8 cellular contexts compared by ENCODE assay signal in genomic region chr1:231612393-231613089, GRCh38. TPM values are rescaled to one million over a fixed set of nuclear protein-coding genes. Genes with fewer than 3 reads are reported as not detected.
DNase-seq lines count a peak whose midpoint lies in the region; ATAC-seq and TF ChIP-seq lines count a peak whose summit lies in the region.

No MANE protein-coding gene starts in this region.

- no peaks in the 10 kb centered on the region for H3K36me3 ChIP-seq in CD8-positive, alpha-beta memory T cell (ENCODE audit: insufficient read depth, low read length)

- peak overlapping the region; percentile 36 for H3K4me3 ChIP-seq in CD8-positive, alpha-beta memory T cell (ENCODE audit: low read length)

- peak overlapping the region; percentile 20 for H3K27ac ChIP-seq in CD8-positive, alpha-beta memory T cell (ENCODE audit: low read depth, low read length)

- CTCF ChIA-PET in CD8-positive, alpha-beta memory T cell (lab: Charles Lee): interaction anchor here (0.8 kb wide), 1 partner anchor 9 kb away, joined by 3 read pairs; no protein-coding TSS in a partner anchor
- CTCF ChIA-PET in activated CD8-positive, alpha-beta T cell treated with anti-CD3 and anti-CD28 coated beads, Interleukin-2, amount 10 ng/mL, durations not matched to agents 7 days and 5 days (lab: Charles Lee): interaction anchor here (1.0 to 2.6 kb wide), 5 partner anchors 9 to 255 kb away, joined by 3 to 10 read pairs (median 4); no protein-coding TSS in a partner anchor

- no peak for TF ChIP-seq CTCF in chondrocyte (IDR thresholded peaks at IDR 0.05)

- H3K36me3 Mint-ChIP-seq in CD8-positive, alpha-beta memory T cell: peaks cover 0 to 13% (median 2%) of the 10 kb centered on the region in 3 donors
- peaks cover 42% of the 10 kb centered on the region for H3K36me3 Mint-ChIP-seq in activated CD8-positive, alpha-beta T cell treated with anti-CD3 and anti-CD28 coated beads, Interleukin-2, amount 10 ng/mL, durations not matched to agents 7 days and 5 days (ENCODE audit: low read depth)
- H3K36me3 Mint-ChIP-seq in chondrocyte (ENCODE audit: low read depth): peaks cover 3% of the 10 kb centered on the region

- H3K4me3 Mint-ChIP-seq in CD8-positive, alpha-beta memory T cell: peak overlapping the region; percentile 15 to 79 (median 68)
- H3K4me3 Mint-ChIP-seq in activated CD8-positive, alpha-beta T cell treated with anti-CD3 and anti-CD28 coated beads, Interleukin-2, amount 10 ng/mL, durations not matched to agents 7 days and 5 days: peak overlapping the region; percentile 56
- H3K4me3 Mint-ChIP-seq in chondrocyte (ENCODE audit: unreplicated experiment): no peak overlapping the region

- H3K9me3 ChIP-seq in CD8-positive, alpha-beta memory T cell (ENCODE audit: low read length): no peaks in the 10 kb centered on the region

- peak overlapping the region; percentile 5 to 96 (median 72) for H3K27ac Mint-ChIP-seq in CD8-positive, alpha-beta memory T cell
- H3K27ac Mint-ChIP-seq in activated CD8-positive, alpha-beta T cell treated with anti-CD3 and anti-CD28 coated beads, Interleukin-2, amount 10 ng/mL, durations not matched to agents 7 days and 5 days: peak overlapping the region; percentile 88
- H3K27ac Mint-ChIP-seq in chondrocyte (ENCODE audit: unreplicated experiment): no peak overlapping the region

- H3K27me3 ChIP-seq in CD8-positive, alpha-beta memory T cell (ENCODE audit: insufficient read depth, low read length, poor library complexity, severe bottlenecking): no peaks in the 10 kb centered on the region

- peak in 4 of 5 donors; percentile 23 to 72 (median 60) for DNase-seq in CD8-positive, alpha-beta memory T cell
- peak; percentile 83 for DNase-seq in activated CD8-positive, alpha-beta T cell treated with anti-CD3 and anti-CD28 coated beads, Interleukin-2, amount 10 ng/mL, durations not matched to agents 7 days and 5 days
- DNase-seq in stimulated activated CD4-positive, alpha-beta T cell treated with anti-CD3 and anti-CD28 coated beads, Interleukin-4, amount 100 ng/mL, for 4 hours: peak; percentile 16 to 33
- no peak for DNase-seq in D341Med (ENCODE audit: low spot score)
- no peak for DNase-seq in chondrocyte (ENCODE audit: low spot score)
- no peak for DNase-seq in hippocampal formation (lab: John Stamatoyannopoulos, UW)

- ATAC-seq in GM21381 (IDR thresholded peaks at IDR 0.05; ENCODE audit: unreplicated experiment): peak; percentile 96
- peak; percentile 93 for ATAC-seq in HG03565 (IDR thresholded peaks at IDR 0.05; ENCODE audit: unreplicated experiment)
- ATAC-seq in activated CD8-positive, alpha-beta T cell treated with anti-CD3 and anti-CD28 coated beads, Interleukin-2, amount 10 ng/mL, durations not matched to agents 7 days and 5 days: peak; percentile 93

- peaks cover 3 to 5% of the 10 kb centered on the region in 2 donors for H3K27me3 Mint-ChIP-seq in CD8-positive, alpha-beta memory T cell
- H3K27me3 Mint-ChIP-seq in activated CD8-positive, alpha-beta T cell treated with anti-CD3 and anti-CD28 coated beads, Interleukin-2, amount 10 ng/mL, durations not matched to agents 7 days and 5 days (ENCODE audit: low read depth): peaks cover 7% of the 10 kb centered on the region
- H3K27me3 Mint-ChIP-seq in chondrocyte (ENCODE audit: low read depth): no peaks in the 10 kb centered on the region

- POLR2A ChIA-PET in CD8-positive, alpha-beta memory T cell (lab: Charles Lee): interaction anchor here (0.6 to 2.3 kb wide), 2 partner anchors 27 to 275 kb away, joined by 4 to 7 read pairs; partner anchors contain the start of genes EXOC8 and SPRTN
- POLR2A ChIA-PET in activated CD8-positive, alpha-beta T cell treated with anti-CD3 and anti-CD28 coated beads, Interleukin-2, amount 10 ng/mL, durations not matched to agents 7 days and 5 days (lab: Charles Lee): interaction anchor here (1.0 to 3.1 kb wide), 4 partner anchors 14 to 275 kb away, joined by 3 to 14 read pairs (median 7); partner anchors contain the start of genes DISC1, EXOC8, SPRTN and TSNAX

- H3K4me1 ChIP-seq in CD8-positive, alpha-beta memory T cell (ENCODE audit: insufficient read depth, low read length): peaks cover 50% of the 10 kb centered on the region

- peaks cover 0 to 2% (median 0%) of the 10 kb centered on the region in 5 donors for H3K9me3 Mint-ChIP-seq in CD8-positive, alpha-beta memory T cell
- peaks cover 26% of the 10 kb centered on the region for H3K9me3 Mint-ChIP-seq in activated CD8-positive, alpha-beta T cell treated with anti-CD3 and anti-CD28 coated beads, Interleukin-2, amount 10 ng/mL, durations not matched to agents 7 days and 5 days (ENCODE audit: insufficient read depth)
- H3K9me3 Mint-ChIP-seq in chondrocyte (ENCODE audit: low read depth): peaks cover 6% of the 10 kb centered on the region

- peaks cover 47 to 55% (median 54%) of the 10 kb centered on the region in 3 donors for H3K4me1 Mint-ChIP-seq in CD8-positive, alpha-beta memory T cell
- H3K4me1 Mint-ChIP-seq in activated CD8-positive, alpha-beta T cell treated with anti-CD3 and anti-CD28 coated beads, Interleukin-2, amount 10 ng/mL, durations not matched to agents 7 days and 5 days (ENCODE audit: low read depth): peaks cover 60% of the 10 kb centered on the region
- H3K4me1 Mint-ChIP-seq in chondrocyte (ENCODE audit: low read depth): no peaks in the 10 kb centered on the region

RNA-seq across cellular contexts. Expression of gene DISC1, which starts 14.0 kb away (rescaled TPM):
- total RNA-seq in CD8-positive, alpha-beta memory T cell: 1 to 10 TPM in 1 of 2 experiments, under 1 TPM in 1; 0.60 to 1.0 TPM
- polyA plus RNA-seq in CD8-positive, alpha-beta memory T cell: 2.4 TPM
- total RNA-seq in activated CD8-positive, alpha-beta T cell treated with anti-CD3 and anti-CD28 coated beads, Interleukin-2, amount 10 ng/mL, durations not matched to agents 7 days and 5 days: 10 to 100 TPM; 12.6 to 14.7 TPM
- 5.0 to 10.6 TPM (median 7.1 TPM) in 3 replicates for total RNA-seq in chondrocyte

Comparison
In these comparisons a context has a peak if more than half of its experiments do, and no peak if none do; other contexts are left out.
1. DNase-seq: peak in CD8-positive, alpha-beta memory T cell (4 of 5), activated CD8-positive, alpha-beta T cell treated with anti-CD3 and anti-CD28 coated beads, Interleukin-2, amount 10 ng/mL, durations not matched to agents 7 days and 5 days (single experiment) and stimulated activated CD4-positive, alpha-beta T cell treated with anti-CD3 and anti-CD28 coated beads, Interleukin-4, amount 100 ng/mL, for 4 hours (2 of 2); none in D341Med (single experiment), chondrocyte (single experiment) and hippocampal formation (0 of 2).
2. Peak in every context shown above with its lines, with median percentiles within 50 percentile points of each other: ATAC-seq.